In genomic region chr2:200509227-200509607, GRCh38 we compare ENCODE assay signal across 8 cellular contexts. TPM values are rescaled to one million over a fixed set of nuclear protein-coding genes. Genes with fewer than 3 reads are reported as not detected.
A peak's percentile ranks its signal among the peaks of the same experiment; 100 is the strongest.
DNase-seq lines count a peak whose midpoint lies in the region; ATAC-seq and TF ChIP-seq lines count a peak whose summit lies in the region.

No MANE protein-coding gene starts in this region.

- ATAC-seq in GM21786 (IDR thresholded peaks at IDR 0.05; ENCODE audit: unreplicated experiment) (no peak), HG03565 (IDR thresholded peaks at IDR 0.05; ENCODE audit: unreplicated experiment) (no peak)

- DNase-seq in activated T-cell treated with anti-CD3 and anti-CD28 coated beads, Interleukin-2, amount 50 U/mL, for 24 hours, result peak; percentile 50
- no peak for DNase-seq in activated T-cell treated with anti-CD3 and anti-CD28 coated beads, Interleukin-2, amount 50 U/mL, for 1 hour
- DNase-seq in MM.1S (no peak), breast epithelium (ENCODE audit: low spot score in 2 of 2) (no peak), kidney epithelial cell (ENCODE audit: low read depth) (no peak), superior temporal gyrus (ENCODE audit: extremely low spot score) (peak; percentile 17)

- H3K4me3 Mint-ChIP-seq in activated T-cell treated with anti-CD3 and anti-CD28 coated beads, Interleukin-2, amount 50 U/mL, for 24 hours, result peak overlapping the region; percentile 90

- peaks cover 29% of the 10 kb centered on the region for H3K4me1 Mint-ChIP-seq in activated T-cell treated with anti-CD3 and anti-CD28 coated beads, Interleukin-2, amount 50 U/mL, for 24 hours (ENCODE audit: low read depth)

- H3K9me3 ChIP-seq in MM.1S (replicated peaks; ENCODE audit: insufficient read depth, low read length) (no peaks in the 10 kb centered on the region), breast epithelium (no peaks in the 10 kb centered on the region)

- H3K27ac Mint-ChIP-seq in activated T-cell treated with anti-CD3 and anti-CD28 coated beads, Interleukin-2, amount 50 U/mL, for 24 hours, result peak overlapping the region; percentile 92

- H3K27me3 ChIP-seq in MM.1S (replicated peaks; ENCODE audit: insufficient read depth, low read length) (no peaks in the 10 kb centered on the region), breast epithelium (no peaks in the 10 kb centered on the region), kidney epithelial cell (ENCODE audit: control insufficient read depth, insufficient read depth, low read length) (peaks cover 2% of the 10 kb centered on the region)

- peaks cover 6% of the 10 kb centered on the region for H3K79me2 ChIP-seq in MM.1S (ENCODE audit: low read length)

- intact Hi-C loops in breast epithelium (cut with DNase I; ENCODE audit: low total_unique reads), result no loop called here

- TF ChIP-seq POLR2A in breast epithelium (IDR thresholded peaks at IDR 0.05), result no peak

- TF ChIP-seq CTCF in MM.1S (IDR thresholded peaks at IDR 0.05; ENCODE audit: low read length) (no peak), breast epithelium (IDR thresholded peaks at IDR 0.05) (no peak), kidney epithelial cell (IDR thresholded peaks at IDR 0.05; ENCODE audit: insufficient read depth, low read length, poor library complexity, severe bottlenecking) (no peak)

- no peaks in the 10 kb centered on the region for H3K9me2 ChIP-seq in MM.1S (replicated peaks; ENCODE audit: insufficient read depth, low read length)

- H3K27ac ChIP-seq in MM.1S (ENCODE audit: low read length) (peak overlapping the region; percentile 20; the same call in 1 of the 2 replicates), breast epithelium (peak overlapping the region; percentile 90 to 93)

- H3K4me2 ChIP-seq in MM.1S (ENCODE audit: low read depth, low read length), result peak overlapping the region; percentile 93

- no peaks in the 10 kb centered on the region for H3K36me3 ChIP-seq in MM.1S (replicated peaks; ENCODE audit: insufficient read depth, low read length)
- no peaks in the 10 kb centered on the region for H3K36me3 ChIP-seq in breast epithelium
- no peaks in the 10 kb centered on the region for H3K36me3 ChIP-seq in kidney epithelial cell (ENCODE audit: control insufficient read depth, insufficient read depth, low read length)

- H3K27me3 Mint-ChIP-seq in activated T-cell treated with anti-CD3 and anti-CD28 coated beads, Interleukin-2, amount 50 U/mL, for 24 hours, result no peaks in the 10 kb centered on the region

- peaks cover 27% of the 10 kb centered on the region for H3K36me3 Mint-ChIP-seq in activated T-cell treated with anti-CD3 and anti-CD28 coated beads, Interleukin-2, amount 50 U/mL, for 24 hours (ENCODE audit: low read depth)

- no peaks in the 10 kb centered on the region for H3K9me3 Mint-ChIP-seq in activated T-cell treated with anti-CD3 and anti-CD28 coated beads, Interleukin-2, amount 50 U/mL, for 24 hours

- peak overlapping the region; percentile 91 for H2AFZ ChIP-seq in MM.1S (ENCODE audit: low read length)

- peak overlapping the region; percentile 85 for H3K4me3 ChIP-seq in MM.1S (ENCODE audit: low read length)
- peak overlapping the region; percentile 59 to 93 (median 84) for H3K4me3 ChIP-seq in breast epithelium
- peak overlapping the region; percentile 81 for H3K4me3 ChIP-seq in kidney epithelial cell (ENCODE audit: low read depth, low read length)

- H4K20me1 ChIP-seq in MM.1S (ENCODE audit: insufficient read depth, low read length), result no peaks in the 10 kb centered on the region

- no peaks in the 10 kb centered on the region; the same call in 1 of the 2 replicates for H3F3A ChIP-seq in MM.1S (ENCODE audit: insufficient read depth, low read length)

- peaks cover 6% of the 10 kb centered on the region for H3K4me1 ChIP-seq in MM.1S (ENCODE audit: low read length)
- no peaks in the 10 kb centered on the region for H3K4me1 ChIP-seq in breast epithelium

- H3K9ac ChIP-seq in MM.1S (ENCODE audit: low read length), result peak overlapping the region; percentile 89

RNA-seq across cellular contexts. Expression of gene KCTD18, which starts 0.7 kb away (rescaled TPM):
- total RNA-seq in breast epithelium (10 to 100 TPM; 15.7 to 28.2 (median 23.3) TPM), kidney epithelial cell (12.2 and 15.3 TPM in 2 replicates)

RNA-seq across cellular contexts. Expression of gene SGO2, which starts 16.8 kb away (rescaled TPM):
- total RNA-seq in breast epithelium (1 to 10 TPM; 3.6 to 9.1 (median 4.6) TPM), kidney epithelial cell (3.4 and 5.4 TPM in 2 replicates)

Comparison
In these comparisons a context has a peak if more than half of its experiments do, and no peak if none do; other contexts are left out.
1. DNase-seq: peak in activated T-cell treated with anti-CD3 and anti-CD28 coated beads, Interleukin-2, amount 50 U/mL, for 24 hours (single experiment) and superior temporal gyrus (single experiment); none in activated T-cell treated with anti-CD3 and anti-CD28 coated beads, Interleukin-2, amount 50 U/mL, for 1 hour (single experiment), MM.1S (single experiment), breast epithelium (0 of 2) and kidney epithelial cell (single experiment).
2. Peak in every context shown above with its lines, with median percentiles within 50 percentile points of each other: H3K4me3 ChIP-seq.